15 cellular contexts compared by ENCODE assay signal in genomic region chr3:9653565-9654248, GRCh38. TPM values are rescaled to one million over a fixed set of nuclear protein-coding genes. Genes with fewer than 3 reads are reported as not detected.
DNase-seq lines count a peak whose midpoint lies in the region; ATAC-seq and TF ChIP-seq lines count a peak whose summit lies in the region.
"Had no signal": no experiment of that assay in that cellular context is flagged by ENCODE, and none has a peak within 500 bp of the region (broad histone marks: within the 10 kb centered on the region; RNA-seq: fewer than 3 reads in every experiment).

No MANE protein-coding gene starts in this region.

- no peaks in the 10 kb centered on the region for H3K27me3 Mint-ChIP-seq in mesothelial cell of epicardium (ENCODE audit: low read depth)
- H3K27me3 Mint-ChIP-seq: stimulated activated naive CD8-positive, alpha-beta T cell treated with anti-CD3 and anti-CD28 coated beads, Interleukin-15, amount 100 ng/mL, for 72 hours had no signal

- H3K36me3 ChIP-seq in right atrium auricular region = peaks cover 64% of the 10 kb centered on the region

- H3K4me1 Mint-ChIP-seq in mesothelial cell of epicardium = peaks cover 14% of the 10 kb centered on the region

- ATAC-seq in GM21526 (IDR thresholded peaks at IDR 0.05; ENCODE audit: low FRiP score, unreplicated experiment) (peak; percentile 37), HG03520 (IDR thresholded peaks at IDR 0.05; ENCODE audit: unreplicated experiment) (peak; percentile 35)
- ATAC-seq: esophagus mucosa; stimulated activated naive CD8-positive, alpha-beta T cell treated with anti-CD3 and anti-CD28 coated beads, Interleukin-15, amount 100 ng/mL, for 72 hours had no signal

- peak overlapping the region; percentile 73 to 86 for H3K27ac ChIP-seq in right atrium auricular region

- no peaks in the 10 kb centered on the region for H3K9me3 Mint-ChIP-seq in mesothelial cell of epicardium
- H3K9me3 Mint-ChIP-seq: stimulated activated naive CD8-positive, alpha-beta T cell treated with anti-CD3 and anti-CD28 coated beads, Interleukin-15, amount 100 ng/mL, for 72 hours had no signal

- peaks cover 0 to 68% of the 10 kb centered on the region in 2 donors for H3K4me1 ChIP-seq in right atrium auricular region

- no peaks in the 10 kb centered on the region for H3K27me3 ChIP-seq in right atrium auricular region

- DNase-seq in right atrium auricular region (ENCODE audit: low spot score) = peak; percentile 60
- DNase-seq in SIG-M5 treated with dmso at 0.1 percent for 504 hours (lab: John Stamatoyannopoulos, UW; ENCODE audit: unreplicated experiment) = no peak
- DNase-seq in mesothelial cell of epicardium (ENCODE audit: low spot score in 2 of 2, unreplicated experiment in 2 of 2) = no peak
- no peak for DNase-seq in HUDEP-2 (lab: John Stamatoyannopoulos, UW; ENCODE audit: unreplicated experiment in 76 of 76)
- no peak for DNase-seq in activated CD4-positive, alpha-beta T cell treated with anti-CD3 and anti-CD28 coated beads for 48 hours
- DNase-seq: activated naive CD4-positive, alpha-beta T cell treated with anti-CD3 and anti-CD28 coated beads, Interleukin-2, amount 50 U/mL, for 16 hours; cerebellar nuclear complex; NCI-H1048; stimulated activated CD4-positive, alpha-beta T cell treated with anti-CD3 and anti-CD28 coated beads, Interleukin-4, amount 100 ng/mL, for 4 hours; stimulated activated naive CD8-positive, alpha-beta T cell treated with anti-CD3 and anti-CD28 coated beads, Interleukin-15, amount 100 ng/mL, for 72 hours; T-helper 9 cell had no signal

- no peak overlapping the region for H3K4me3 Mint-ChIP-seq in mesothelial cell of epicardium
- H3K4me3 Mint-ChIP-seq: stimulated activated naive CD8-positive, alpha-beta T cell treated with anti-CD3 and anti-CD28 coated beads, Interleukin-15, amount 100 ng/mL, for 72 hours had no signal

- no peaks in the 10 kb centered on the region for H3K9me3 ChIP-seq in right atrium auricular region

- peaks cover 24% of the 10 kb centered on the region for H3K36me3 Mint-ChIP-seq in mesothelial cell of epicardium

- H3K27ac Mint-ChIP-seq in mesothelial cell of epicardium = no peak overlapping the region

- peak overlapping the region; percentile 21 for H3K4me3 ChIP-seq in GM12875 (ENCODE audit: low read depth, low read length)
- no peak overlapping the region for H3K4me3 ChIP-seq in right atrium auricular region

- no peak for TF ChIP-seq CTCF in GM12875 (IDR thresholded peaks at IDR 0.05; ENCODE audit: borderline replicate concordance, insufficient read depth, low read depth, low read length)
- no peak for TF ChIP-seq CTCF in right atrium auricular region (IDR thresholded peaks at IDR 0.05)
- no peak for TF ChIP-seq CTCF in mesothelial cell of epicardium (IDR thresholded peaks at IDR 0.05; ENCODE audit: unreplicated experiment)

RNA-seq across cellular contexts. Expression of gene MTMR14, which starts 4.4 kb away (rescaled TPM):
- total RNA-seq in right atrium auricular region (10 to 100 TPM; 47.6 to 52.0 TPM), mesothelial cell of epicardium (32.6 to 34.9 TPM (median 34.6 TPM) in 3 replicates)

RNA-seq across cellular contexts. Expression of gene CPNE9, which starts 49.9 kb away (rescaled TPM):
- not detected for total RNA-seq in right atrium auricular region
- 0.42 TPM in 1 of 3 replicates, not detected in the others for total RNA-seq in mesothelial cell of epicardium
- total RNA-seq: esophagus mucosa had no signal
